In the genomic region with DNA sequence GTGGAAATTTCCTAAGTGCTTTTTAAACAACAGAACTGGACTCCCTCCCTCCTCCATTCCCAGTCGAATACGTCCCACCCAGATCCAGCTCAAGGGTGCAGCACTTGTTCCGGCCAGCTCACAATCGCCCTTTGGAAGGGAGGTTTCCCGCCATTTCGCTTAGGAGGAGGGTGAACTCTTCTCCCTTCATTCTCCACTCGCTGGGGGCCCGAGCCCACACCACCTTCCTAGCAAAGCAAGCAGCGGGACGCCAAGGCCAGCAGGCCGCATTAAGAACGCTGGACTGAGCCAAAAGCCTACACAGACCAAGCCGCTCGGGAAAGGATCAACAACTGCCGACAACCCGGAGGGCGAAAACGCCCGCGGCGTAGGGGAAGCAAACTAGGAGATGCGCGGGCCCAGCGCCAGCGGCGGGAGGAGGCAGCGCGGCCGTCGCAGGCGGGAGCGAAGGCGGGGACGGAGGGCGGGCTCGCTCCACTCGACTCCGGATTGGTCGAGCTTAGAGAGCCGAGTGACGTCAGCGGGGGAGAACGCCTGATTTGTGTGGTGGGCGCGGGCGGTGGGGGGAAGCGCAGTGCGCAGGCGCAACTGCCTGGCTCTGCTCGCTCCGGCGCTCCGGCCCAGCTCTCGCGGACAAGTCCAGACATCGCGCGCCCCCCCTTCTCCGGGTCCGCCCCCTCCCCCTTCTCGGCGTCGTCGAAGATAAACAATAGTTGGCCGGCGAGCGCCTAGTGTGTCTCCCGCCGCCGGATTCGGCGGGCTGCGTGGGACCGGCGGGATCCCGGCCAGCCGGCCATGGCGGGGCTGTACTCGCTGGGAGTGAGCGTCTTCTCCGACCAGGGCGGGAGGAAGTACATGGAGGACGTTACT, we compare ENCODE assay signal across 8 cellular contexts. TPM values are rescaled to one million over a fixed set of nuclear protein-coding genes. Genes with fewer than 3 reads are reported as not detected.
A peak's percentile ranks its signal among the peaks of the same experiment; 100 is the strongest.
DNase-seq lines count a peak whose midpoint lies in the region; ATAC-seq and TF ChIP-seq lines count a peak whose summit lies in the region.

A gene (plus strand): TSS at position 574 of the 870 bp plus-strand sequence. CDS start 222 bp downstream, at position 796.

- peak within 1 kb of the TSS; percentile 99 for H3K27ac Mint-ChIP-seq in neural progenitor cell

- peaks cover 19% of the 10 kb centered on the region for H3K4me1 ChIP-seq in SJSA1 (replicated peaks)
- peaks cover 4% of the 10 kb centered on the region for H3K4me1 ChIP-seq in foreskin keratinocyte
- peaks cover 19% of the 10 kb centered on the region for H3K4me1 ChIP-seq in neural progenitor cell
- H3K4me1 ChIP-seq in stomach smooth muscle (ENCODE audit: control insufficient read depth, insufficient read depth, low read length), result peaks cover 3% of the 10 kb centered on the region

- no peaks in the 10 kb centered on the region for H3K36me3 Mint-ChIP-seq in neural progenitor cell

- peaks cover 7% of the 10 kb centered on the region for H3K36me3 ChIP-seq in SJSA1
- H3K36me3 ChIP-seq in neural progenitor cell, result no peaks in the 10 kb centered on the region
- H3K36me3 ChIP-seq in stomach smooth muscle (ENCODE audit: control insufficient read depth in 2 of 2, insufficient read depth in 2 of 2, low read length in 2 of 2), result no peaks in the 10 kb centered on the region

- H3K4me3 Mint-ChIP-seq in neural progenitor cell, result peak within 1 kb of the TSS; percentile 98

- H3K4me3 ChIP-seq in HFF-Myc (replicated peaks; ENCODE audit: low read depth, low read length) (peak within 1 kb of the TSS; percentile 72), SJSA1 (peak within 1 kb of the TSS; percentile 82), neural progenitor cell (peak within 1 kb of the TSS; percentile 87), stomach smooth muscle (ENCODE audit: low read length in 2 of 2) (peak within 1 kb of the TSS; percentile 90 to 97)

- DNase-seq in GM04503 (ENCODE audit: low read depth) (peak; percentile 84), HFF-Myc (ENCODE audit: extremely low read depth, low read depth) (peak; percentile 95), MV-4-11 (lab: John Stamatoyannopoulos, UW) (peak; percentile 98), SJSA1 (ENCODE audit: low read depth in 1 of 2, low spot score in 2 of 2) (peak; percentile 99 to 100), foreskin keratinocyte (peak; percentile 89 to 94), neural progenitor cell (ENCODE audit: low spot score) (peak; percentile 100)
- DNase-seq in activated naive CD4-positive, alpha-beta T cell (lab: John Stamatoyannopoulos, UW), result peak; percentile 92 to 96 (median 94)

- peaks cover 27% of the 10 kb centered on the region for H4K20me1 ChIP-seq in neural progenitor cell (ENCODE audit: low read depth)

- peaks cover 24% of the 10 kb centered on the region for H3K4me1 Mint-ChIP-seq in neural progenitor cell

- peaks cover 14% of the 10 kb centered on the region for H3F3A ChIP-seq in neural progenitor cell (ENCODE audit: low read depth)

- peaks cover 48% of the 10 kb centered on the region for H3K79me2 ChIP-seq in neural progenitor cell (ENCODE audit: low read depth)

- H3K27me3 ChIP-seq in SJSA1 (replicated peaks) (no peaks in the 10 kb centered on the region), foreskin keratinocyte (no peaks in the 10 kb centered on the region), neural progenitor cell (no peaks in the 10 kb centered on the region), stomach smooth muscle (ENCODE audit: control insufficient read depth in 1 of 2, insufficient read depth in 2 of 2, low read length in 2 of 2) (no peaks in the 10 kb centered on the region)

- H3K9me3 ChIP-seq in SJSA1 (replicated peaks) (no peaks in the 10 kb centered on the region), neural progenitor cell (ENCODE audit: low read depth) (no peaks in the 10 kb centered on the region), stomach smooth muscle (ENCODE audit: control insufficient read depth in 2 of 2, low read length in 2 of 2) (no peaks in the 10 kb centered on the region)

- peak; percentile 93 for ATAC-seq in foreskin keratinocyte

- H2AFZ ChIP-seq in neural progenitor cell (replicated peaks), result peak within 1 kb of the TSS; percentile 92

- peaks cover 2% of the 10 kb centered on the region for H3K27me3 Mint-ChIP-seq in neural progenitor cell (ENCODE audit: insufficient read depth, low read depth)

- H3K9ac ChIP-seq in neural progenitor cell, result peak within 1 kb of the TSS; percentile 95
- peak within 1 kb of the TSS; percentile 84 to 94 for H3K9ac ChIP-seq in stomach smooth muscle (ENCODE audit: low read length in 2 of 2)

- no peaks in the 10 kb centered on the region for H3K9me3 Mint-ChIP-seq in neural progenitor cell

- H3K4me2 ChIP-seq in neural progenitor cell, result peak within 1 kb of the TSS; percentile 89

- TF ChIP-seq CTCF in HFF-Myc (IDR thresholded peaks at IDR 0.05; ENCODE audit: low read depth, low read length, missing control alignments) (no peak), foreskin keratinocyte (conservative IDR thresholded peaks at IDR 0.05) (no peak), neural progenitor cell (IDR thresholded peaks at IDR 0.05) (no peak)

- H3K27ac ChIP-seq in SJSA1 (peak within 1 kb of the TSS; percentile 92), foreskin keratinocyte (peak within 1 kb of the TSS; percentile 80), neural progenitor cell (peak within 1 kb of the TSS; percentile 99), stomach smooth muscle (ENCODE audit: low read length) (peak within 1 kb of the TSS; percentile 99)

RNA-seq across cellular contexts. Expression of the gene that starts here (rescaled TPM):
- 15.1 and 17.8 TPM in 2 replicates for total RNA-seq in SJSA1 (2014; rRNA removed; shearing (Covaris generic))
- 5.0 and 5.2 TPM in 2 replicates for total RNA-seq in foreskin keratinocyte
- 2.1 and 2.4 TPM in 2 replicates for polyA plus RNA-seq in foreskin keratinocyte
- 16.6 and 22.9 TPM in 2 replicates for total RNA-seq in neural progenitor cell (ENCODE audit: low replicate concordance)

Comparison
In these comparisons a context has a peak if more than half of its experiments do, and no peak if none do; other contexts are left out.
1. Peak in every context shown above with its lines: DNase-seq, ATAC-seq, H3K4me3 ChIP-seq and H3K27ac ChIP-seq.